In the genomic region with DNA sequence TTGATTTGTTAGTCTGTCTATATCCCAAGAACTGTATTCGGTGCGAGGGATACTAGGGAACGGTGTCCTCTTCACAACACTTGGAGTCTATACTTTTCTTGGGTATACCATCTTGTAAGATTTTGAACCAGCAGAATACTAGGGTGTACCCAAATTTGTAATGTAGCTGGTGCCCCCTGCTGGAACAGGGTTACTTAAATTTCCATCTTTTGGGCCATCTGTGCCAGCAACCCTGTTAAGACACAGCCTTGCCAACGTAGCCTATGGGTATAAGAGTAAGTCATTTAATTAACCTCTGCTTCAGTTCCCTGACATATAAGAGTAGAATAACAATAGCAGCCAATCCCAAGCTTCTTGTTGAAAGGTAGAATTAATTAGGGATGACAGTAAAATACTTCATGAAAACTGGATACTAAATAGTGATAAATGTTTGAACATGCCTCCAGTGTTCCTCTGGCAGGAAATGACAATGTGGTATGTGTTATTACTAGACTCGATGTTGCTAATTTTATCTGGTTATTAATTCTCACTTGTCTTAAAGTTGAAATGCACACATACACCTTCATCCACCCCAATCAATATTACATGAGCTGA, we compare ENCODE assay signal across 8 cellular contexts.
DNase-seq lines count a peak whose midpoint lies in the region; ATAC-seq, FAIRE-seq and TF ChIP-seq lines count a peak whose summit lies in the region.

No MANE protein-coding gene starts in this region.

- intact Hi-C loops in activated B cell treated with CpG ODN at 0.5 μM for 24 hours (cut with micrococcal nuclease), result loop anchor here (1.0 to 10.0 kb wide), 6 partner anchors 164 to 640 kb away; a partner anchor contains a TSS
- intact Hi-C loops in naive thymus-derived CD4-positive, alpha-beta T cell (cut with micrococcal nuclease), result loop anchor here (1.0 to 10.0 kb wide), 9 partner anchors 214 to 653 kb away; no protein-coding TSS in a partner anchor

- H3K9me3 Mint-ChIP-seq in CD4-positive, CD25-positive, alpha-beta regulatory T cell, result no peaks in the 10 kb centered on the region
- no peaks in the 10 kb centered on the region for H3K9me3 Mint-ChIP-seq in activated B cell treated with CpG ODN at 0.5 μM for 24 hours
- H3K9me3 Mint-ChIP-seq in naive thymus-derived CD4-positive, alpha-beta T cell, result no peaks in the 10 kb centered on the region

- DNase-seq in CD4-positive, CD25-positive, alpha-beta regulatory T cell, result peak; percentile 23 to 65 (median 57)
- DNase-seq in GM19239 (ENCODE audit: insufficient read length, low spot score), result peak; percentile 12
- DNase-seq in MG63, result peak; percentile 42
- DNase-seq in activated B cell treated with CpG ODN at 0.5 μM for 24 hours, result no peak
- DNase-seq in cerebellum (ENCODE audit: low spot score), result peak; percentile 31
- peak; percentile 27 to 71 (median 55) for DNase-seq in naive thymus-derived CD4-positive, alpha-beta T cell
- peak; percentile 54 for DNase-seq in stimulated activated naive CD4-positive, alpha-beta T cell treated with Interleukin-2 at 50 U/mL for 16 hours (lab: John Stamatoyannopoulos, UW)

- no peak for TF ChIP-seq CTCF in activated B cell treated with CpG ODN at 0.5 μM for 24 hours (IDR thresholded peaks at IDR 0.05)

- no peak for ATAC-seq in CD4-positive, CD25-positive, alpha-beta regulatory T cell (ENCODE audit: low read depth in 2 of 2)
- ATAC-seq in activated B cell treated with CpG ODN at 0.5 μM for 24 hours (ENCODE audit: low read depth) (peak; percentile 54), HG03280 (IDR thresholded peaks at IDR 0.05; ENCODE audit: unreplicated experiment) (no peak)
- ATAC-seq in naive thymus-derived CD4-positive, alpha-beta T cell, result peak; percentile 73

- POLR2A ChIA-PET in activated B cell treated with CpG ODN at 0.5 μM for 24 hours (lab: Charles Lee), result no interaction called here
- POLR2A ChIA-PET in naive thymus-derived CD4-positive, alpha-beta T cell (lab: Charles Lee), result no interaction called here

- no peaks in the 10 kb centered on the region for H3K9me3 ChIP-seq in CD4-positive, CD25-positive, alpha-beta regulatory T cell (ENCODE audit: control insufficient read depth in 2 of 2, low read length in 2 of 2)
- no peaks in the 10 kb centered on the region; the same call in 1 of the 2 replicates for H3K9me3 ChIP-seq in MG63
- no peaks in the 10 kb centered on the region for H3K9me3 ChIP-seq in naive thymus-derived CD4-positive, alpha-beta T cell (ENCODE audit: control insufficient read depth in 2 of 3, low read length in 3 of 3)

- CTCF ChIA-PET in activated B cell treated with CpG ODN at 0.5 μM for 24 hours (lab: Charles Lee), result interaction anchor here (0.9 to 4.3 kb wide), 6 partner anchors 237 to 641 kb away, joined by 3 to 30 read pairs (median 4); no protein-coding TSS in a partner anchor
- CTCF ChIA-PET in naive thymus-derived CD4-positive, alpha-beta T cell (lab: Charles Lee), result interaction anchor here (1.2 to 1.7 kb wide), 4 partner anchors 219 to 653 kb away, joined by 3 to 5 read pairs (median 4); no protein-coding TSS in a partner anchor

- no peak overlapping the region for H3K27ac ChIP-seq in CD4-positive, CD25-positive, alpha-beta regulatory T cell (ENCODE audit: insufficient read depth, low read length, poor library complexity, severe bottlenecking)
- H3K27ac ChIP-seq in naive thymus-derived CD4-positive, alpha-beta T cell (ENCODE audit: low read depth, low read length), result no peak overlapping the region

- peak; percentile 86 for FAIRE-seq in GM19239 (lab: Jason Lieb, UNC)

- H3K4me3 Mint-ChIP-seq in CD4-positive, CD25-positive, alpha-beta regulatory T cell, result no peak overlapping the region
- H3K4me3 Mint-ChIP-seq in activated B cell treated with CpG ODN at 0.5 μM for 24 hours, result no peak overlapping the region
- peak overlapping the region in 1 of 10 donors; percentile 14 for H3K4me3 Mint-ChIP-seq in naive thymus-derived CD4-positive, alpha-beta T cell

- H3K36me3 Mint-ChIP-seq in CD4-positive, CD25-positive, alpha-beta regulatory T cell, result no peaks in the 10 kb centered on the region
- no peaks in the 10 kb centered on the region for H3K36me3 Mint-ChIP-seq in activated B cell treated with CpG ODN at 0.5 μM for 24 hours (ENCODE audit: low read depth)
- no peaks in the 10 kb centered on the region for H3K36me3 Mint-ChIP-seq in naive thymus-derived CD4-positive, alpha-beta T cell

- no peaks in the 10 kb centered on the region for H3K36me3 ChIP-seq in CD4-positive, CD25-positive, alpha-beta regulatory T cell (ENCODE audit: control insufficient read depth, insufficient read depth, low read length)
- no peaks in the 10 kb centered on the region for H3K36me3 ChIP-seq in MG63
- H3K36me3 ChIP-seq in naive thymus-derived CD4-positive, alpha-beta T cell (ENCODE audit: control insufficient read depth in 2 of 3, insufficient read depth in 3 of 3, low read length in 3 of 3), result no peaks in the 10 kb centered on the region

- no peak overlapping the region for H3K27ac Mint-ChIP-seq in CD4-positive, CD25-positive, alpha-beta regulatory T cell
- H3K27ac Mint-ChIP-seq in activated B cell treated with CpG ODN at 0.5 μM for 24 hours, result no peak overlapping the region
- peak overlapping the region in 2 of 9 donors; percentile 5 to 43 for H3K27ac Mint-ChIP-seq in naive thymus-derived CD4-positive, alpha-beta T cell

- no peaks in the 10 kb centered on the region for H3K27me3 ChIP-seq in CD4-positive, CD25-positive, alpha-beta regulatory T cell (ENCODE audit: control insufficient read depth, insufficient read depth, low read length)
- no peaks in the 10 kb centered on the region for H3K27me3 ChIP-seq in MG63
- H3K27me3 ChIP-seq in naive thymus-derived CD4-positive, alpha-beta T cell (ENCODE audit: control insufficient read depth in 2 of 2, insufficient read depth in 2 of 2, low read length in 2 of 2), result no peaks in the 10 kb centered on the region

- no peak overlapping the region for H3K4me3 ChIP-seq in CD4-positive, CD25-positive, alpha-beta regulatory T cell (ENCODE audit: low read depth, low read length)
- H3K4me3 ChIP-seq in MG63, result no peak overlapping the region
- no peak overlapping the region for H3K4me3 ChIP-seq in naive thymus-derived CD4-positive, alpha-beta T cell (ENCODE audit: low read length)

- H3K4me1 Mint-ChIP-seq in CD4-positive, CD25-positive, alpha-beta regulatory T cell, result peaks cover 0 to 13% (median 0%) of the 10 kb centered on the region in 4 donors
- peaks cover 4% of the 10 kb centered on the region for H3K4me1 Mint-ChIP-seq in activated B cell treated with CpG ODN at 0.5 μM for 24 hours
- peaks cover 0 to 21% (median 7%) of the 10 kb centered on the region in 7 donors for H3K4me1 Mint-ChIP-seq in naive thymus-derived CD4-positive, alpha-beta T cell

- no peaks in the 10 kb centered on the region for H3K27me3 Mint-ChIP-seq in CD4-positive, CD25-positive, alpha-beta regulatory T cell
- H3K27me3 Mint-ChIP-seq in activated B cell treated with CpG ODN at 0.5 μM for 24 hours, result no peaks in the 10 kb centered on the region
- H3K27me3 Mint-ChIP-seq in naive thymus-derived CD4-positive, alpha-beta T cell, result no peaks in the 10 kb centered on the region

- no peaks in the 10 kb centered on the region for H3K4me1 ChIP-seq in CD4-positive, CD25-positive, alpha-beta regulatory T cell (ENCODE audit: control insufficient read depth, insufficient read depth, low read length, poor library complexity, severe bottlenecking)
- H3K4me1 ChIP-seq in naive thymus-derived CD4-positive, alpha-beta T cell (ENCODE audit: control insufficient read depth in 2 of 2, insufficient read depth in 2 of 2, low read length in 2 of 2), result peaks cover 0 to 4% of the 10 kb centered on the region in 2 donors

Comparison
In these comparisons a context has a peak if more than half of its experiments do, and no peak if none do; other contexts are left out.
1. ATAC-seq: peak in activated B cell treated with CpG ODN at 0.5 μM for 24 hours (single experiment) and naive thymus-derived CD4-positive, alpha-beta T cell (single experiment); none in CD4-positive, CD25-positive, alpha-beta regulatory T cell (0 of 2) and HG03280 (single experiment).